In genomic region chr19:47387623-47388022, GRCh38 we compare ENCODE assay signal across 6 cellular contexts. TPM values are rescaled to one million over a fixed set of nuclear protein-coding genes. Genes with fewer than 3 reads are reported as not detected.
"Had no signal": no experiment of that assay in that cellular context is flagged by ENCODE, and none has a peak within 500 bp of the region (broad histone marks: within the 10 kb centered on the region; RNA-seq: fewer than 3 reads in every experiment).

No MANE protein-coding gene starts in this region.

RNA-seq across cellular contexts. Expression of gene C5AR2, which starts 55.6 kb away (rescaled TPM):
- total RNA-seq: PC-3, PC-9, SJCRH30, SJSA1, SK-MEL-5 had no signal
- polyA plus RNA-seq: SK-N-SH had no signal
